In genomic region chr3:57948782-57949242, GRCh38 we compare ENCODE assay signal across 1 cellular context.
A peak's percentile ranks its signal among the peaks of the same experiment; 100 is the strongest.
TF ChIP-seq lines count a peak whose summit lies in the region.

No MANE protein-coding gene starts in this region.

TF ChIP-seq in H1, 55 proteins besides CTCF, POLR2A, EP300 and RAD21 (continued from another document):
- peak; percentile 48 for TF ChIP-seq MAX (IDR thresholded peaks at IDR 0.05)
- no peak for TF ChIP-seq SP4 (IDR thresholded peaks at IDR 0.05; ENCODE audit: low read length)
